Comparison of ENCODE assay signal across 17 cellular contexts in genomic region chr5:136809382-136809781, GRCh38.
"Had no signal": no experiment of that assay in that cellular context is flagged by ENCODE, and none has a peak within 500 bp of the region (broad histone marks: within the 10 kb centered on the region; RNA-seq: fewer than 3 reads in every experiment).

No MANE protein-coding gene starts in this region.

- H3K79me2 ChIP-seq: hepatocyte had no signal

- H3K4me2 ChIP-seq: hepatocyte had no signal

- H3K4me3 ChIP-seq: hepatocyte, lung, sigmoid colon, spleen, thyroid gland had no signal

- ATAC-seq: activated CD8-positive, alpha-beta T cell treated with anti-CD3 and anti-CD28 coated beads for 36 hours had no signal

- H2AFZ ChIP-seq: hepatocyte had no signal

- H3K4me1 ChIP-seq: spleen, thyroid gland had no signal

- H3K27me3 ChIP-seq: hepatocyte, sigmoid colon, spleen, thyroid gland had no signal

- DNase-seq: activated CD4-positive, alpha-beta T cell treated with anti-CD3 and anti-CD28 coated beads, Interleukin-2, amount 10 ng/mL, durations not matched to agents 24 days and 14 days; activated CD8-positive, alpha-beta T cell treated with anti-CD3 and anti-CD28 coated beads for 36 hours; activated naive CD4-positive, alpha-beta T cell treated with Interleukin-2 at 50 U/mL for 16 hours; activated naive CD8-positive, alpha-beta T cell treated with anti-CD3 and anti-CD28 coated beads, Interleukin-2, amount 10 ng/mL, durations not matched to agents 7 days and 5 days; activated T-cell treated with anti-CD3 and anti-CD28 coated beads, Interleukin-2, amount 50 U/mL, for 24 hours; aorta; cortex of kidney; foreskin fibroblast; islet precursor cell; midbrain; sigmoid colon; spleen; stimulated activated naive CD4-positive, alpha-beta T cell; T1000; thyroid gland had no signal

- H3K27ac ChIP-seq: hepatocyte, sigmoid colon, spleen, thyroid gland had no signal

- H3K36me3 ChIP-seq: sigmoid colon, spleen, thyroid gland had no signal

- H3K9me3 ChIP-seq: sigmoid colon, spleen, thyroid gland had no signal
